In the genomic region with DNA sequence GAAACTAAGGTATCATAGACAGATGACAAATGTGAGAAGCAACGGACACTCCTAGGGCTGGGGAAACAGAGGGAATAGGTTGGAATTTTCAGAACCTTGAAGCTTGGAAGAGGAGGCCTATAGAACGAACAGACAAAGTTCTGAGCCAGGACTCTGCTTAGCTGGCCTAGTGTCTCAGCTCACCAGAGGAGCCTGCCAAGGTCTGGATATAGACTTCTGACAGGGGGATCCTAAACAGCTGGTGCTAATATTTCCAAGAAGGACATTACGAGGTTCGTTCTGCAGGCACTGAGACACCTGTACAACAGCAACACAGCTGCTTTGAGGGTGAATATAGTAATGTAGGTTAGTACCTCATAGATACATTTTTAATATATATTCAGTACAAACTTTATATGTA, we compare ENCODE assay signal across 15 cellular contexts.
DNase-seq lines count a peak whose midpoint lies in the region; ATAC-seq and TF ChIP-seq lines count a peak whose summit lies in the region.
"Had no signal": no experiment of that assay in that cellular context is flagged by ENCODE, and none has a peak within 500 bp of the region (broad histone marks: within the 10 kb centered on the region; RNA-seq: fewer than 3 reads in every experiment).

No MANE protein-coding gene starts in this region.

- TF ChIP-seq CTCF in OCI-LY3 (IDR thresholded peaks at IDR 0.05; ENCODE audit: low read depth, low read length): no peak
- no peak for TF ChIP-seq CTCF in glutamatergic neuron (IDR thresholded peaks at IDR 0.05; ENCODE audit: partially characterized antibody, unreplicated experiment)

- peak overlapping the region; percentile 89 for H3K9ac ChIP-seq in OCI-LY3 (ENCODE audit: low read length)
- H3K9ac ChIP-seq: BLaER1 treated with 17β-estradiol and CSF1 and Interleukin-3, amounts not matched to agents 10 nM and 100 nM had no signal

- H3K9me3 ChIP-seq in OCI-LY3 (ENCODE audit: insufficient read depth, low read length): no peaks in the 10 kb centered on the region
- H3K9me3 ChIP-seq: A549; BLaER1 treated with 17β-estradiol and CSF1 and Interleukin-3, amounts not matched to agents 10 nM and 100 nM had no signal

- H3K27ac ChIP-seq in OCI-LY3 (ENCODE audit: low read length): peak overlapping the region; percentile 98
- H3K27ac ChIP-seq: 22Rv1; A549; BLaER1 treated with 17β-estradiol and CSF1 and Interleukin-3, amounts not matched to agents 10 nM and 100 nM had no signal

- no peak overlapping the region for H2AFZ ChIP-seq in OCI-LY3 (ENCODE audit: low read depth, low read length)
- H2AFZ ChIP-seq: GM23338 had no signal

- peak overlapping the region; percentile 12 for H3K4me3 Mint-ChIP-seq in glutamatergic neuron (ENCODE audit: unreplicated experiment)
- H3K4me3 Mint-ChIP-seq in stimulated activated effector memory CD8-positive, alpha-beta T cell treated with anti-CD3 and anti-CD28 coated beads, Interleukin-12 subunit alpha, Interleukin-12 subunit beta, amount 100 ng/mL, for 72 hours: no peak overlapping the region
- H3K4me3 Mint-ChIP-seq: CD8-positive, alpha-beta T cell; GM23338 had no signal

- peak overlapping the region; percentile 85 for H3K4me2 ChIP-seq in OCI-LY3 (ENCODE audit: low read length)
- H3K4me2 ChIP-seq: A549; BLaER1 treated with 17β-estradiol and CSF1 and Interleukin-3, amounts not matched to agents 10 nM and 100 nM; GM23338 had no signal

- no peaks in the 10 kb centered on the region for H4K20me1 ChIP-seq in OCI-LY3 (ENCODE audit: insufficient read depth, low read length)
- H4K20me1 ChIP-seq: BLaER1 treated with 17β-estradiol and CSF1 and Interleukin-3, amounts not matched to agents 10 nM and 100 nM had no signal

- H3K36me3 Mint-ChIP-seq in glutamatergic neuron (ENCODE audit: unreplicated experiment): no peaks in the 10 kb centered on the region
- no peaks in the 10 kb centered on the region for H3K36me3 Mint-ChIP-seq in stimulated activated effector memory CD8-positive, alpha-beta T cell treated with anti-CD3 and anti-CD28 coated beads, Interleukin-12 subunit alpha, Interleukin-12 subunit beta, amount 100 ng/mL, for 72 hours
- H3K36me3 Mint-ChIP-seq: CD8-positive, alpha-beta T cell had no signal

- peak overlapping the region; percentile 10 for H3K27ac Mint-ChIP-seq in glutamatergic neuron (ENCODE audit: unreplicated experiment)
- H3K27ac Mint-ChIP-seq in stimulated activated effector memory CD8-positive, alpha-beta T cell treated with anti-CD3 and anti-CD28 coated beads, Interleukin-12 subunit alpha, Interleukin-12 subunit beta, amount 100 ng/mL, for 72 hours: no peak overlapping the region
- H3K27ac Mint-ChIP-seq: CD8-positive, alpha-beta T cell; GM23338 had no signal

- H3K79me2 ChIP-seq in OCI-LY3 (ENCODE audit: low read length): no peaks in the 10 kb centered on the region

- no peaks in the 10 kb centered on the region for H3K27me3 ChIP-seq in OCI-LY3 (ENCODE audit: low read depth, low read length)
- H3K27me3 ChIP-seq: BLaER1 treated with 17β-estradiol and CSF1 and Interleukin-3, amounts not matched to agents 10 nM and 100 nM had no signal

- DNase-seq in DMS 273 (lab: John Stamatoyannopoulos, UW; ENCODE audit: unreplicated experiment) (peak; percentile 36), DMS 273 treated with DMSO at 0.1 percent for 48 hours (lab: John Stamatoyannopoulos, UW) (no peak), glutamatergic neuron (no peak), HT-29 (ENCODE audit: low spot score) (no peak), left cardiac atrium (no peak)
- DNase-seq in stimulated activated effector memory CD8-positive, alpha-beta T cell treated with anti-CD3 and anti-CD28 coated beads, Interleukin-12 subunit alpha, Interleukin-12 subunit beta, amount 100 ng/mL, for 72 hours (ENCODE audit: low spot score in 2 of 2): no peak
- DNase-seq: AML-193; Calu3; CD8-positive, alpha-beta T cell; HCEC 1CT had no signal

- peaks cover 38% of the 10 kb centered on the region for H3K4me1 Mint-ChIP-seq in glutamatergic neuron (ENCODE audit: low read depth, unreplicated experiment)
- no peaks in the 10 kb centered on the region for H3K4me1 Mint-ChIP-seq in stimulated activated effector memory CD8-positive, alpha-beta T cell treated with anti-CD3 and anti-CD28 coated beads, Interleukin-12 subunit alpha, Interleukin-12 subunit beta, amount 100 ng/mL, for 72 hours
- H3K4me1 Mint-ChIP-seq: GM23338 had no signal

- intact Hi-C loops in left cardiac atrium (cut with DNase I): no loop called here

- H3K9me3 Mint-ChIP-seq in glutamatergic neuron (ENCODE audit: unreplicated experiment): peaks cover 1% of the 10 kb centered on the region
- peaks cover 5% of the 10 kb centered on the region for H3K9me3 Mint-ChIP-seq in stimulated activated effector memory CD8-positive, alpha-beta T cell treated with anti-CD3 and anti-CD28 coated beads, Interleukin-12 subunit alpha, Interleukin-12 subunit beta, amount 100 ng/mL, for 72 hours

- peaks cover 10% of the 10 kb centered on the region for H3K36me3 ChIP-seq in OCI-LY3 (replicated peaks; ENCODE audit: low read depth, low read length)
- H3K36me3 ChIP-seq: BLaER1 treated with 17β-estradiol and CSF1 and Interleukin-3, amounts not matched to agents 10 nM and 100 nM had no signal

- H3K4me1 ChIP-seq in OCI-LY3 (ENCODE audit: low read length): peaks cover 74% of the 10 kb centered on the region
- H3K4me1 ChIP-seq: A549 had no signal

- H3K4me3 ChIP-seq in OCI-LY3 (ENCODE audit: low read length): peak overlapping the region; percentile 64
- H3K4me3 ChIP-seq: A549; BLaER1 treated with 17β-estradiol and CSF1 and Interleukin-3, amounts not matched to agents 10 nM and 100 nM; GM23338 had no signal

- H3K27me3 Mint-ChIP-seq in glutamatergic neuron (ENCODE audit: unreplicated experiment): no peaks in the 10 kb centered on the region

- ATAC-seq in left cardiac atrium: no peak
- ATAC-seq in stimulated activated effector memory CD8-positive, alpha-beta T cell treated with anti-CD3 and anti-CD28 coated beads, Interleukin-12 subunit alpha, Interleukin-12 subunit beta, amount 100 ng/mL, for 72 hours: no peak
- ATAC-seq: A549; CD8-positive, alpha-beta T cell; GM23338 had no signal
